14 cellular contexts compared by ENCODE assay signal in genomic region chr10:62352356-62352963, GRCh38. TPM values are rescaled to one million over a fixed set of nuclear protein-coding genes. Genes with fewer than 3 reads are reported as not detected.
DNase-seq lines count a peak whose midpoint lies in the region; ATAC-seq and TF ChIP-seq lines count a peak whose summit lies in the region.
"Had no signal": no experiment of that assay in that cellular context is flagged by ENCODE, and none has a peak within 500 bp of the region (broad histone marks: within the 10 kb centered on the region; RNA-seq: fewer than 3 reads in every experiment).

No MANE protein-coding gene starts in this region.

- no peak overlapping the region for H3K4me3 Mint-ChIP-seq in activated T-cell treated with anti-CD3 and anti-CD28 coated beads, Interleukin-2, amount 50 U/mL, for 24 hours
- no peak overlapping the region for H3K4me3 Mint-ChIP-seq in activated CD4-positive, alpha-beta T cell treated with anti-CD3 and anti-CD28 coated beads, Interleukin-2, amount 10 ng/mL, durations not matched to agents 24 days and 14 days
- no peak overlapping the region for H3K4me3 Mint-ChIP-seq in mesothelial cell of epicardium
- H3K4me3 Mint-ChIP-seq: naive B cell, T-cell had no signal

- TF ChIP-seq CTCF in mesothelial cell of epicardium (IDR thresholded peaks at IDR 0.05; ENCODE audit: unreplicated experiment): no peak

- peak overlapping the region; percentile 54 for H3K27ac Mint-ChIP-seq in activated T-cell treated with anti-CD3 and anti-CD28 coated beads, Interleukin-2, amount 50 U/mL, for 24 hours
- peak overlapping the region; percentile 46 for H3K27ac Mint-ChIP-seq in activated CD4-positive, alpha-beta T cell treated with anti-CD3 and anti-CD28 coated beads, Interleukin-2, amount 10 ng/mL, durations not matched to agents 24 days and 14 days
- H3K27ac Mint-ChIP-seq in mesothelial cell of epicardium: no peak overlapping the region
- H3K27ac Mint-ChIP-seq: naive B cell, T-cell had no signal

- H3K36me3 Mint-ChIP-seq in activated T-cell treated with anti-CD3 and anti-CD28 coated beads, Interleukin-2, amount 50 U/mL, for 24 hours (ENCODE audit: low read depth): peaks cover 8% of the 10 kb centered on the region
- H3K36me3 Mint-ChIP-seq in activated CD4-positive, alpha-beta T cell treated with anti-CD3 and anti-CD28 coated beads, Interleukin-2, amount 10 ng/mL, durations not matched to agents 24 days and 14 days (ENCODE audit: low read depth): no peaks in the 10 kb centered on the region
- no peaks in the 10 kb centered on the region for H3K36me3 Mint-ChIP-seq in mesothelial cell of epicardium

- no peak for ATAC-seq in GM21381 (IDR thresholded peaks at IDR 0.05; ENCODE audit: unreplicated experiment)
- ATAC-seq: GM12878, left cardiac atrium, T-cell had no signal

- peaks cover 48% of the 10 kb centered on the region for H3K9me3 Mint-ChIP-seq in activated T-cell treated with anti-CD3 and anti-CD28 coated beads, Interleukin-2, amount 50 U/mL, for 24 hours
- H3K9me3 Mint-ChIP-seq in activated CD4-positive, alpha-beta T cell treated with anti-CD3 and anti-CD28 coated beads, Interleukin-2, amount 10 ng/mL, durations not matched to agents 24 days and 14 days: peaks cover 29% of the 10 kb centered on the region
- H3K9me3 Mint-ChIP-seq in mesothelial cell of epicardium: peaks cover 70% of the 10 kb centered on the region

- intact Hi-C loops in activated CD4-positive, alpha-beta T cell treated with anti-CD3 and anti-CD28 coated beads, Interleukin-2, amount 10 ng/mL, durations not matched to agents 24 days and 14 days (cut with micrococcal nuclease): loop anchor here (5.0 kb wide), 1 partner anchor 45 kb away; no protein-coding TSS in a partner anchor
- intact Hi-C loops in head of caudate nucleus (cut with DNase I): no loop called here

- peaks cover 5% of the 10 kb centered on the region for H3K27me3 Mint-ChIP-seq in activated T-cell treated with anti-CD3 and anti-CD28 coated beads, Interleukin-2, amount 50 U/mL, for 24 hours
- no peaks in the 10 kb centered on the region for H3K27me3 Mint-ChIP-seq in activated CD4-positive, alpha-beta T cell treated with anti-CD3 and anti-CD28 coated beads, Interleukin-2, amount 10 ng/mL, durations not matched to agents 24 days and 14 days
- H3K27me3 Mint-ChIP-seq in mesothelial cell of epicardium (ENCODE audit: low read depth): no peaks in the 10 kb centered on the region

- DNase-seq in activated T-cell treated with anti-CD3 and anti-CD28 coated beads, Interleukin-2, amount 50 U/mL, for 24 hours: peak; percentile 60
- no peak for DNase-seq in activated T-cell treated with anti-CD3 and anti-CD28 coated beads, Interleukin-2, amount 50 U/mL, for 1 hour
- peak; percentile 50 for DNase-seq in activated CD4-positive, alpha-beta T cell treated with anti-CD3 and anti-CD28 coated beads, Interleukin-2, amount 10 ng/mL, durations not matched to agents 24 days and 14 days
- DNase-seq in fibroblast of peridontal ligament (ENCODE audit: extremely low read depth): peak; percentile 56
- DNase-seq in stimulated activated CD8-positive, alpha-beta memory T cell treated with anti-CD3 and anti-CD28 coated beads, Interleukin-7, amount 100 ng/mL, for 4 hours (ENCODE audit: low read depth in 2 of 2): peak; percentile 8 to 36
- no peak for DNase-seq in head of caudate nucleus
- DNase-seq in mesothelial cell of epicardium (ENCODE audit: low spot score in 2 of 2, unreplicated experiment in 2 of 2): no peak
- DNase-seq: aorta, left cardiac atrium, naive B cell, NCI-H2171, T-cell had no signal

- H3K4me1 Mint-ChIP-seq in activated T-cell treated with anti-CD3 and anti-CD28 coated beads, Interleukin-2, amount 50 U/mL, for 24 hours (ENCODE audit: low read depth): peaks cover 32% of the 10 kb centered on the region
- peaks cover 6% of the 10 kb centered on the region for H3K4me1 Mint-ChIP-seq in activated CD4-positive, alpha-beta T cell treated with anti-CD3 and anti-CD28 coated beads, Interleukin-2, amount 10 ng/mL, durations not matched to agents 24 days and 14 days
- H3K4me1 Mint-ChIP-seq in mesothelial cell of epicardium: no peaks in the 10 kb centered on the region
- H3K4me1 Mint-ChIP-seq: naive B cell had no signal

RNA-seq across cellular contexts. Expression of gene ZNF365, which starts 21.7 kb away (rescaled TPM):
- total RNA-seq in activated CD4-positive, alpha-beta T cell treated with anti-CD3 and anti-CD28 coated beads, Interleukin-2, amount 10 ng/mL, durations not matched to agents 24 days and 14 days: not detected in 2 replicates
- total RNA-seq in mesothelial cell of epicardium: not detected in 3 replicates
- total RNA-seq: GM12878 had no signal

Comparison
In these comparisons a context has a peak if more than half of its experiments do, and no peak if none do; other contexts are left out.
1. DNase-seq: peak in activated T-cell treated with anti-CD3 and anti-CD28 coated beads, Interleukin-2, amount 50 U/mL, for 24 hours (single experiment), activated CD4-positive, alpha-beta T cell treated with anti-CD3 and anti-CD28 coated beads, Interleukin-2, amount 10 ng/mL, durations not matched to agents 24 days and 14 days (single experiment), fibroblast of peridontal ligament (single experiment) and stimulated activated CD8-positive, alpha-beta memory T cell treated with anti-CD3 and anti-CD28 coated beads, Interleukin-7, amount 100 ng/mL, for 4 hours (2 of 2); none in activated T-cell treated with anti-CD3 and anti-CD28 coated beads, Interleukin-2, amount 50 U/mL, for 1 hour (single experiment), head of caudate nucleus (0 of 42) and mesothelial cell of epicardium (0 of 2).